Comparison of ENCODE assay signal across 10 cellular contexts in the genomic region with DNA sequence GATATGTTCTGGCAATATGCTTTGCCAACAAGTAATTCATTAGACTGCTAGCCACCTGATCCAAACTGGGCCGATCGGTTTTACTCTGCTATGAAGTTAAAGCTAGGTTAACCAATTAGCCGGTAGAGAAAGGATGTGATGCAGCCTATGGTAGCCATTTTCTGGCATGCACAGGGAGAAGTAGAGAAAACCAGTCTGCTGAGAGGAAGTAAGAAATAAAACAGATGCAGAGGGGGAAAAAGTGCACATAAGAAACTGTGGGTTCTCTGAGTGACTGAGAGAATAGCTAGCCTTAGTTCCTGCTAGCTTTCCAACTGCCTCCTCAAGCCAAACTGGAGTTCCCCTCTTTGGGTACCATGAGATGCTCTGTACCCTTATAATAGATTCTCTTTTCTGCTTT. TPM values are rescaled to one million over a fixed set of nuclear protein-coding genes. Genes with fewer than 3 reads are reported as not detected.
DNase-seq lines count a peak whose midpoint lies in the region; ATAC-seq, FAIRE-seq and TF ChIP-seq lines count a peak whose summit lies in the region.
"Had no signal": no experiment of that assay in that cellular context is flagged by ENCODE, and none has a peak within 500 bp of the region (broad histone marks: within the 10 kb centered on the region; RNA-seq: fewer than 3 reads in every experiment).

No MANE protein-coding gene starts in this region.

- peak overlapping the region; percentile 4 to 63 (median 19) for H3K4me3 Mint-ChIP-seq in CD4-positive, alpha-beta memory T cell
- peak overlapping the region; percentile 15 for H3K4me3 Mint-ChIP-seq in activated CD8-positive, alpha-beta T cell treated with anti-CD3 and anti-CD28 coated beads for 36 hours
- H3K4me3 Mint-ChIP-seq: nephron had no signal

- H3K27me3 Mint-ChIP-seq in CD4-positive, alpha-beta memory T cell, result no peaks in the 10 kb centered on the region
- H3K27me3 Mint-ChIP-seq in activated CD8-positive, alpha-beta T cell treated with anti-CD3 and anti-CD28 coated beads for 36 hours, result no peaks in the 10 kb centered on the region

- H3K36me3 Mint-ChIP-seq in CD4-positive, alpha-beta memory T cell, result peaks cover 0 to 6% of the 10 kb centered on the region in 2 donors
- H3K36me3 Mint-ChIP-seq in activated CD8-positive, alpha-beta T cell treated with anti-CD3 and anti-CD28 coated beads for 36 hours (ENCODE audit: low read depth), result peaks cover 8% of the 10 kb centered on the region

- peak in 1 of 5 donors; percentile 39 for DNase-seq in CD4-positive, alpha-beta memory T cell
- peak; percentile 13 for DNase-seq in GM19239 (ENCODE audit: insufficient read length, low spot score)
- DNase-seq in activated CD8-positive, alpha-beta T cell treated with anti-CD3 and anti-CD28 coated beads for 36 hours, result no peak
- no peak for DNase-seq in inferior parietal cortex (ENCODE audit: extremely low spot score)
- no peak for DNase-seq in NCI-H2171 (lab: John Stamatoyannopoulos, UW)
- DNase-seq in activated gamma-delta T cell treated with Interleukin-2 at 50 U/mL for 16 hours, result no peak
- DNase-seq in ACHN, result no peak

- H3K4me1 ChIP-seq in CD4-positive, alpha-beta memory T cell (ENCODE audit: insufficient read depth, low read length), result peaks cover 84% of the 10 kb centered on the region

- no peak for TF ChIP-seq CTCF in activated CD8-positive, alpha-beta T cell treated with anti-CD3 and anti-CD28 coated beads for 36 hours (IDR thresholded peaks at IDR 0.05)

- POLR2A ChIA-PET in CD4-positive, alpha-beta memory T cell (lab: Charles Lee; ENCODE audit: partially characterized antibody), result interaction anchor here (0.8 to 3.0 kb wide), 6 partner anchors 9 to 114 kb away, joined by 3 to 19 read pairs (median 4); a partner anchor contains a TSS
- POLR2A ChIA-PET in activated CD8-positive, alpha-beta T cell treated with anti-CD3 and anti-CD28 coated beads for 36 hours (lab: Charles Lee), result no interaction called here

- no peaks in the 10 kb centered on the region for H3K36me3 ChIP-seq in CD4-positive, alpha-beta memory T cell (ENCODE audit: insufficient read depth, low read length)

- peak; percentile 58 for ATAC-seq in HG03139 (IDR thresholded peaks at IDR 0.05; ENCODE audit: unreplicated experiment)
- ATAC-seq in activated CD8-positive, alpha-beta T cell treated with anti-CD3 and anti-CD28 coated beads for 36 hours, result peak; percentile 73

- H3K9me3 ChIP-seq in CD4-positive, alpha-beta memory T cell (ENCODE audit: control insufficient read depth in 1 of 2, low read length in 2 of 2), result no peaks in the 10 kb centered on the region

- peak overlapping the region; percentile 3 for H3K27ac ChIP-seq in CD4-positive, alpha-beta memory T cell (ENCODE audit: low read depth, low read length)
- H3K27ac ChIP-seq: SK-N-MC had no signal

- CTCF ChIA-PET in CD4-positive, alpha-beta memory T cell (lab: Charles Lee; ENCODE audit: partially characterized antibody), result interaction anchor here (1.0 to 1.8 kb wide), 6 partner anchors 11 to 141 kb away, joined by 3 to 6 read pairs (median 4); no protein-coding TSS in a partner anchor
- CTCF ChIA-PET in activated CD8-positive, alpha-beta T cell treated with anti-CD3 and anti-CD28 coated beads for 36 hours (lab: Charles Lee), result interaction anchor here (0.8 to 1.8 kb wide), 8 partner anchors 11 to 142 kb away, joined by 3 to 11 read pairs (median 4); no protein-coding TSS in a partner anchor

- H3K27ac Mint-ChIP-seq in CD4-positive, alpha-beta memory T cell, result peak overlapping the region; percentile 9 to 82 (median 37)
- H3K27ac Mint-ChIP-seq in activated CD8-positive, alpha-beta T cell treated with anti-CD3 and anti-CD28 coated beads for 36 hours, result peak overlapping the region; percentile 73
- H3K27ac Mint-ChIP-seq: nephron had no signal

- H3K4me1 Mint-ChIP-seq in CD4-positive, alpha-beta memory T cell, result peaks cover 53 to 88% (median 70%) of the 10 kb centered on the region in 4 donors
- H3K4me1 Mint-ChIP-seq in activated CD8-positive, alpha-beta T cell treated with anti-CD3 and anti-CD28 coated beads for 36 hours (ENCODE audit: low read depth), result peaks cover 70% of the 10 kb centered on the region

- FAIRE-seq in GM19239 (lab: Jason Lieb, UNC), result peak; percentile 90

- H3K4me3 ChIP-seq in CD4-positive, alpha-beta memory T cell (ENCODE audit: low read length in 2 of 2), result no peak overlapping the region
- H3K4me3 ChIP-seq: SK-N-MC had no signal

- H3K9me3 Mint-ChIP-seq in CD4-positive, alpha-beta memory T cell, result peaks cover 0 to 2% (median 0%) of the 10 kb centered on the region in 8 donors
- peaks cover 2% of the 10 kb centered on the region for H3K9me3 Mint-ChIP-seq in activated CD8-positive, alpha-beta T cell treated with anti-CD3 and anti-CD28 coated beads for 36 hours
- H3K9me3 Mint-ChIP-seq: nephron had no signal

- in situ Hi-C loops in ACHN (cut with HindIII; ENCODE audit: low pct_ligation_motif_present, low pct_unique_long_range_greater_than_20kb, low sequenced_read_pairs), result no loop called here

- no peaks in the 10 kb centered on the region for H3K27me3 ChIP-seq in CD4-positive, alpha-beta memory T cell (ENCODE audit: insufficient read depth, low read length)

- intact Hi-C loops in CD4-positive, alpha-beta memory T cell (cut with micrococcal nuclease), result loop anchor here (2.0 kb wide), 1 partner anchor 14 kb away; no protein-coding TSS in a partner anchor
- intact Hi-C loops in activated CD8-positive, alpha-beta T cell treated with anti-CD3 and anti-CD28 coated beads for 36 hours (cut with micrococcal nuclease), result no loop called here

RNA-seq across cellular contexts. Expression of a gene that starts 52.8 kb away (rescaled TPM):
- 10 to 100 TPM; 95.5 to 99.5 TPM for total RNA-seq in CD4-positive, alpha-beta memory T cell
- 10 to 100 TPM; 34.8 to 86.1 TPM for polyA plus RNA-seq in CD4-positive, alpha-beta memory T cell
- total RNA-seq in activated CD8-positive, alpha-beta T cell treated with anti-CD3 and anti-CD28 coated beads for 36 hours, result 10 to 100 TPM; 38.8 to 41.9 TPM

RNA-seq across cellular contexts. Expression of a gene that starts 53.1 kb away (rescaled TPM):
- total RNA-seq in CD4-positive, alpha-beta memory T cell, result 10 to 100 TPM; 50.3 to 52.5 TPM
- polyA plus RNA-seq in CD4-positive, alpha-beta memory T cell, result 10 to 100 TPM; 77.9 to 79.5 TPM
- total RNA-seq in activated CD8-positive, alpha-beta T cell treated with anti-CD3 and anti-CD28 coated beads for 36 hours, result 10 to 100 TPM; 35.4 to 37.8 TPM
